1 cellular context compared by ENCODE assay signal in the genomic region with DNA sequence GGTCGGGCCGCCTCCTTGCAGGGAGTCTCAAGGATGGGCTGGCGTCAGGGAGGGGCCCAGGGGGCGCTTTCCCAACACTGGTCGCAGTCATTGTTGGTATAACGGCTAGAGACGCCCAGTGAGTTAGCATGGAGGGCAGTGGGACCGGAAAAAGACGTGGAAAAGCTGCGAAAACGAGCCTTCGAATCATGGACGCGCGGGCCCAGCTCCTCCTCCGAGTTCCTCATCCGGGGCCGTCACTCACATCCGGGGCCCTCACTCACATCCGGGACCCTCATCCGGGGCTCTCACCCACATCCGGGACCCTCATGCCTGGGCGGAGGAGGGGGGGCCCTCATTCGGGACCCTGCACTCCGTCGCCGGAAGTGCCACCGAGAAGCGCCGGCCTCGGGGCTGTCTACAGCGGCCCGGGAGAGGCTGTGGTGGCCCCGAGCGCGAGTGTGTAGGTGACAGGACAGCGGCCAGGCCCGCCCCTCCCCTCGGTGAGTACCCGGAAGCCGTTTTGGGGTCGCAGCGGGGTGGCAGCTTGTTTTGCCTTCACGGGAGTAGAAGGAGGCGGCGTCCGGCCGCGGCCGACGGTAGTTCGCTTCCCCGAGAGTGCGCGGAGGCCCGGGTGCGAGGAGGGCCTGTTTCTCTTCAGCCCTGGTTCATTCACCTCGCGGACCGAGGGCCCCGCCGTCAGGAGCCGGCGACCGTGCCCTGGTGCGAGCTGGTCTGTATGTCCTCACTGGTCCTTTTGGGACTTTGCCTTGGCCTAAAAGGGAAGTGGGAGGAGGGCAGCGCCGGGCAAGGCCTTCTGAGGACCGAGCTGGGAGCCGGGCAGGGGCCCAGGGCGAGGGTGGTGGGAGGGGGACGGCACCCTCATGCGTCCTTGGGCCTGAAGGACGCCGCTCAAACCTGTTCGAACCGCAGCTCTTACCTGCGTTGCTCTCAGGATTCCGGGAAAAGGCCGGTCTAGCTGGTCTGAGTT.
A peak's percentile ranks its signal among the peaks of the same experiment; 100 is the strongest.
TF ChIP-seq lines count a peak whose summit lies in the region.

Gene ZNF655, plus strand, starts transcription at position 337 of the 970 bp plus-strand sequence. CDS start 1,918 bp downstream, outside the sequence.

TF ChIP-seq in WTC11, 78 proteins besides CTCF, POLR2A, EP300 and RAD21 (continued from another document and continues in another):
- TF ChIP-seq ZNF532 (CRISPR knock-in tag; IDR thresholded peaks at IDR 0.05; ENCODE audit: borderline replicate concordance) (no peak), RELA (CRISPR knock-in tag; IDR thresholded peaks at IDR 0.05; ENCODE audit: borderline replicate concordance) (no peak), NFATC4 (CRISPR knock-in tag; IDR thresholded peaks at IDR 0.05) (no peak), ELF4 (CRISPR knock-in tag; IDR thresholded peaks at IDR 0.05; ENCODE audit: low read depth) (no peak), TEAD1 (CRISPR knock-in tag; IDR thresholded peaks at IDR 0.05) (no peak), CREM (CRISPR knock-in tag; IDR thresholded peaks at IDR 0.05) (no peak), NR3C1 (CRISPR knock-in tag; conservative IDR thresholded peaks at IDR 0.05; ENCODE audit: low read depth) (no peak), ZNF138 (CRISPR knock-in tag; conservative IDR thresholded peaks at IDR 0.05) (no peak), CBFB (CRISPR knock-in tag; IDR thresholded peaks at IDR 0.05; ENCODE audit: low read depth) (no peak; the same call in 1 of the 2 replicates), RORB (CRISPR knock-in tag; IDR thresholded peaks at IDR 0.05) (no peak), ERG (CRISPR knock-in tag; IDR thresholded peaks at IDR 0.05) (no peak), AFF4 (CRISPR knock-in tag; IDR thresholded peaks at IDR 0.05; ENCODE audit: borderline replicate concordance) (no peak), JAZF1 (CRISPR knock-in tag; IDR thresholded peaks at IDR 0.05) (no peak), FOXP1 (CRISPR knock-in tag; IDR thresholded peaks at IDR 0.05; ENCODE audit: borderline replicate concordance) (peak; percentile 9; the same call in 1 of the 2 replicates), KAT7 (CRISPR knock-in tag; IDR thresholded peaks at IDR 0.05; ENCODE audit: borderline replicate concordance) (peak; percentile 86), AR (CRISPR knock-in tag; IDR thresholded peaks at IDR 0.05) (no peak), ZNF423 (CRISPR knock-in tag; IDR thresholded peaks at IDR 0.05) (no peak), ZNF512 (CRISPR knock-in tag; IDR thresholded peaks at IDR 0.05; ENCODE audit: borderline replicate concordance) (no peak), ZNF396 (CRISPR knock-in tag; IDR thresholded peaks at IDR 0.05; ENCODE audit: borderline replicate concordance) (no peak), GABPB1 (CRISPR knock-in tag; IDR thresholded peaks at IDR 0.05) (peak; percentile 23; the same call in 1 of the 2 replicates), TCF7 (CRISPR knock-in tag; IDR thresholded peaks at IDR 0.05; ENCODE audit: low read depth) (no peak), GRHL2 (CRISPR knock-in tag; IDR thresholded peaks at IDR 0.05; ENCODE audit: insufficient replicate concordance, severe bottlenecking) (no peak), ZBTB21 (CRISPR knock-in tag; IDR thresholded peaks at IDR 0.05; ENCODE audit: borderline replicate concordance) (no peak), ETV6 (CRISPR knock-in tag; IDR thresholded peaks at IDR 0.05) (peak; percentile 59; the same call in 1 of the 2 replicates)
- TF ChIP-seq, protein P1, sequence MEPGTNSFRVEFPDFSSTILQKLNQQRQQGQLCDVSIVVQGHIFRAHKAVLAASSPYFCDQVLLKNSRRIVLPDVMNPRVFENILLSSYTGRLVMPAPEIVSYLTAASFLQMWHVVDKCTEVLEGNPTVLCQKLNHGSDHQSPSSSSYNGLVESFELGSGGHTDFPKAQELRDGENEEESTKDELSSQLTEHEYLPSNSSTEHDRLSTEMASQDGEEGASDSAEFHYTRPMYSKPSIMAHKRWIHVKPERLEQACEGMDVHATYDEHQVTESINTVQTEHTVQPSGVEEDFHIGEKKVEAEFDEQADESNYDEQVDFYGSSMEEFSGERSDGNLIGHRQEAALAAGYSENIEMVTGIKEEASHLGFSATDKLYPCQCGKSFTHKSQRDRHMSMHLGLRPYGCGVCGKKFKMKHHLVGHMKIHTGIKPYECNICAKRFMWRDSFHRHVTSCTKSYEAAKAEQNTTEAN (CRISPR knock-in tag; IDR thresholded peaks at IDR 0.05): no peak
- TF ChIP-seq, protein P2, sequence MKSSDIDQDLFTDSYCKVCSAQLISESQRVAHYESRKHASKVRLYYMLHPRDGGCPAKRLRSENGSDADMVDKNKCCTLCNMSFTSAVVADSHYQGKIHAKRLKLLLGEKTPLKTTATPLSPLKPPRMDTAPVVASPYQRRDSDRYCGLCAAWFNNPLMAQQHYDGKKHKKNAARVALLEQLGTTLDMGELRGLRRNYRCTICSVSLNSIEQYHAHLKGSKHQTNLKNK (CRISPR knock-in tag; IDR thresholded peaks at IDR 0.05): no peak
- TF ChIP-seq, protein P3, sequence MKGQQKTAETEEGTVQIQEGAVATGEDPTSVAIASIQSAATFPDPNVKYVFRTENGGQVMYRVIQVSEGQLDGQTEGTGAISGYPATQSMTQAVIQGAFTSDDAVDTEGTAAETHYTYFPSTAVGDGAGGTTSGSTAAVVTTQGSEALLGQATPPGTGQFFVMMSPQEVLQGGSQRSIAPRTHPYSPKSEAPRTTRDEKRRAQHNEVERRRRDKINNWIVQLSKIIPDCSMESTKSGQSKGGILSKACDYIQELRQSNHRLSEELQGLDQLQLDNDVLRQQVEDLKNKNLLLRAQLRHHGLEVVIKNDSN (CRISPR knock-in tag; IDR thresholded peaks at IDR 0.05): no peak
- TF ChIP-seq, protein P4, sequence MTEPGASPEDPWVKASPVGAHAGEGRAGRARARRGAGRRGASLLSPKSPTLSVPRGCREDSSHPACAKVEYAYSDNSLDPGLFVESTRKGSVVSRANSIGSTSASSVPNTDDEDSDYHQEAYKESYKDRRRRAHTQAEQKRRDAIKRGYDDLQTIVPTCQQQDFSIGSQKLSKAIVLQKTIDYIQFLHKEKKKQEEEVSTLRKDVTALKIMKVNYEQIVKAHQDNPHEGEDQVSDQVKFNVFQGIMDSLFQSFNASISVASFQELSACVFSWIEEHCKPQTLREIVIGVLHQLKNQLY (CRISPR knock-in tag; IDR thresholded peaks at IDR 0.05): 0 out of 2 replicates have a peak, but pooled peaks have one; percentile 43
- TF ChIP-seq, protein P5, sequence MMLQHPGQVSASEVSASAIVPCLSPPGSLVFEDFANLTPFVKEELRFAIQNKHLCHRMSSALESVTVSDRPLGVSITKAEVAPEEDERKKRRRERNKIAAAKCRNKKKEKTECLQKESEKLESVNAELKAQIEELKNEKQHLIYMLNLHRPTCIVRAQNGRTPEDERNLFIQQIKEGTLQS (CRISPR knock-in tag; conservative IDR thresholded peaks at IDR 0.05): no peak
- TF ChIP-seq, protein P6, sequence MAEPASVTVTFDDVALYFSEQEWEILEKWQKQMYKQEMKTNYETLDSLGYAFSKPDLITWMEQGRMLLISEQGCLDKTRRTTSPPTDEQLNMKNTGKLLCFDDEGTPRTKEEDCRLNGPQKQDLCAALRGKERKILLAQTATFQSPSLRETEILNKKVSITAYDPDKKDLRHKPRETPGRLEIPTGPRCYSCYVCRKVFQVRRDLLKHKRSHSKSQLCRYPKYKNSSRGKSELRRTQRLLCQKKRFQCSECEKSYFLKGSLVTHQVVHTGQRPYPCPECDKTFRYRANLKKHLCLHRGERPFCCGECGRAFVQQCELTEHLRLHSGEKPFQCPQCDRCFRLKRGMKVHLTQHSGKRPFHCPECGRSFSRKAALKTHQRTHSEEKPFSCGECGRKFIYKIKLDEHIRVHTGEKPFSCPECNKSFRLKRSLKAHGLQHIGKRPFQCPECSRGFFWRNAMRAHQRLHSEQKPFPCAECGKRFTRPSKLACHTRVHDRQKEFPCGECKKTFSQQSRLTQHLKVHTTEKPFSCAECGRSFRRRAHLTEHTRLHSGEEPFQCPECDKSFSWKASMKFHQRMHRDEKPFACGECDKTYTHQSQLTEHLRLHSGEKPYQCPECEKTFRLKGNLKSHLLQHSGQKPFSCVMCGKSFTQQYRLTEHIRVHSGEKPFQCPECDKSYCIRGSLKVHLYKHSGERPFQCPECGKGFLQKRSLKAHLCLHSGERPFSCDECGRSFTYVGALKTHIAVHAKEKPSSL (CRISPR knock-in tag; conservative IDR thresholded peaks at IDR 0.05): no peak
